ENCODE assay signal across 2 cellular contexts in genomic region chr10:131689954-131690669, GRCh38.
TF ChIP-seq lines count a peak whose summit lies in the region.

No MANE protein-coding gene starts in this region.

TF ChIP-seq in GM23338, 12 proteins besides CTCF, POLR2A, EP300 and RAD21:
- TF ChIP-seq POLR2AphosphoS5 (IDR thresholded peaks at IDR 0.05; ENCODE audit: low read depth) = no peak
- TF ChIP-seq NANOG (IDR thresholded peaks at IDR 0.05; ENCODE audit: borderline replicate concordance) = no peak
- TF ChIP-seq ZNF114 (CRISPR knock-in tag; IDR thresholded peaks at IDR 0.05) = no peak
- TF ChIP-seq EZH2phosphoT487 (IDR thresholded peaks at IDR 0.05; ENCODE audit: unreplicated experiment) = no peak
- TF ChIP-seq ZNF331 (CRISPR knock-in tag; IDR thresholded peaks at IDR 0.05; ENCODE audit: low read depth) = no peak

TF ChIP-seq in H1, 55 proteins besides CTCF, POLR2A, EP300 and RAD21:
- TF ChIP-seq CEBPB (IDR thresholded peaks at IDR 0.05; ENCODE audit: low read depth, low read length) (no peak), POU5F1 (IDR thresholded peaks at IDR 0.05; ENCODE audit: low read depth, low read length) (no peak), ASH2L (IDR thresholded peaks at IDR 0.05; ENCODE audit: low read length) (no peak), TCF12 (IDR thresholded peaks at IDR 0.05; ENCODE audit: low read depth, low read length) (no peak), SP1 (IDR thresholded peaks at IDR 0.05; ENCODE audit: low read depth, low read length) (no peak), RFX5 (IDR thresholded peaks at IDR 0.05; ENCODE audit: borderline replicate concordance, low read depth, low read length) (no peak)
- TF ChIP-seq, protein P1, sequence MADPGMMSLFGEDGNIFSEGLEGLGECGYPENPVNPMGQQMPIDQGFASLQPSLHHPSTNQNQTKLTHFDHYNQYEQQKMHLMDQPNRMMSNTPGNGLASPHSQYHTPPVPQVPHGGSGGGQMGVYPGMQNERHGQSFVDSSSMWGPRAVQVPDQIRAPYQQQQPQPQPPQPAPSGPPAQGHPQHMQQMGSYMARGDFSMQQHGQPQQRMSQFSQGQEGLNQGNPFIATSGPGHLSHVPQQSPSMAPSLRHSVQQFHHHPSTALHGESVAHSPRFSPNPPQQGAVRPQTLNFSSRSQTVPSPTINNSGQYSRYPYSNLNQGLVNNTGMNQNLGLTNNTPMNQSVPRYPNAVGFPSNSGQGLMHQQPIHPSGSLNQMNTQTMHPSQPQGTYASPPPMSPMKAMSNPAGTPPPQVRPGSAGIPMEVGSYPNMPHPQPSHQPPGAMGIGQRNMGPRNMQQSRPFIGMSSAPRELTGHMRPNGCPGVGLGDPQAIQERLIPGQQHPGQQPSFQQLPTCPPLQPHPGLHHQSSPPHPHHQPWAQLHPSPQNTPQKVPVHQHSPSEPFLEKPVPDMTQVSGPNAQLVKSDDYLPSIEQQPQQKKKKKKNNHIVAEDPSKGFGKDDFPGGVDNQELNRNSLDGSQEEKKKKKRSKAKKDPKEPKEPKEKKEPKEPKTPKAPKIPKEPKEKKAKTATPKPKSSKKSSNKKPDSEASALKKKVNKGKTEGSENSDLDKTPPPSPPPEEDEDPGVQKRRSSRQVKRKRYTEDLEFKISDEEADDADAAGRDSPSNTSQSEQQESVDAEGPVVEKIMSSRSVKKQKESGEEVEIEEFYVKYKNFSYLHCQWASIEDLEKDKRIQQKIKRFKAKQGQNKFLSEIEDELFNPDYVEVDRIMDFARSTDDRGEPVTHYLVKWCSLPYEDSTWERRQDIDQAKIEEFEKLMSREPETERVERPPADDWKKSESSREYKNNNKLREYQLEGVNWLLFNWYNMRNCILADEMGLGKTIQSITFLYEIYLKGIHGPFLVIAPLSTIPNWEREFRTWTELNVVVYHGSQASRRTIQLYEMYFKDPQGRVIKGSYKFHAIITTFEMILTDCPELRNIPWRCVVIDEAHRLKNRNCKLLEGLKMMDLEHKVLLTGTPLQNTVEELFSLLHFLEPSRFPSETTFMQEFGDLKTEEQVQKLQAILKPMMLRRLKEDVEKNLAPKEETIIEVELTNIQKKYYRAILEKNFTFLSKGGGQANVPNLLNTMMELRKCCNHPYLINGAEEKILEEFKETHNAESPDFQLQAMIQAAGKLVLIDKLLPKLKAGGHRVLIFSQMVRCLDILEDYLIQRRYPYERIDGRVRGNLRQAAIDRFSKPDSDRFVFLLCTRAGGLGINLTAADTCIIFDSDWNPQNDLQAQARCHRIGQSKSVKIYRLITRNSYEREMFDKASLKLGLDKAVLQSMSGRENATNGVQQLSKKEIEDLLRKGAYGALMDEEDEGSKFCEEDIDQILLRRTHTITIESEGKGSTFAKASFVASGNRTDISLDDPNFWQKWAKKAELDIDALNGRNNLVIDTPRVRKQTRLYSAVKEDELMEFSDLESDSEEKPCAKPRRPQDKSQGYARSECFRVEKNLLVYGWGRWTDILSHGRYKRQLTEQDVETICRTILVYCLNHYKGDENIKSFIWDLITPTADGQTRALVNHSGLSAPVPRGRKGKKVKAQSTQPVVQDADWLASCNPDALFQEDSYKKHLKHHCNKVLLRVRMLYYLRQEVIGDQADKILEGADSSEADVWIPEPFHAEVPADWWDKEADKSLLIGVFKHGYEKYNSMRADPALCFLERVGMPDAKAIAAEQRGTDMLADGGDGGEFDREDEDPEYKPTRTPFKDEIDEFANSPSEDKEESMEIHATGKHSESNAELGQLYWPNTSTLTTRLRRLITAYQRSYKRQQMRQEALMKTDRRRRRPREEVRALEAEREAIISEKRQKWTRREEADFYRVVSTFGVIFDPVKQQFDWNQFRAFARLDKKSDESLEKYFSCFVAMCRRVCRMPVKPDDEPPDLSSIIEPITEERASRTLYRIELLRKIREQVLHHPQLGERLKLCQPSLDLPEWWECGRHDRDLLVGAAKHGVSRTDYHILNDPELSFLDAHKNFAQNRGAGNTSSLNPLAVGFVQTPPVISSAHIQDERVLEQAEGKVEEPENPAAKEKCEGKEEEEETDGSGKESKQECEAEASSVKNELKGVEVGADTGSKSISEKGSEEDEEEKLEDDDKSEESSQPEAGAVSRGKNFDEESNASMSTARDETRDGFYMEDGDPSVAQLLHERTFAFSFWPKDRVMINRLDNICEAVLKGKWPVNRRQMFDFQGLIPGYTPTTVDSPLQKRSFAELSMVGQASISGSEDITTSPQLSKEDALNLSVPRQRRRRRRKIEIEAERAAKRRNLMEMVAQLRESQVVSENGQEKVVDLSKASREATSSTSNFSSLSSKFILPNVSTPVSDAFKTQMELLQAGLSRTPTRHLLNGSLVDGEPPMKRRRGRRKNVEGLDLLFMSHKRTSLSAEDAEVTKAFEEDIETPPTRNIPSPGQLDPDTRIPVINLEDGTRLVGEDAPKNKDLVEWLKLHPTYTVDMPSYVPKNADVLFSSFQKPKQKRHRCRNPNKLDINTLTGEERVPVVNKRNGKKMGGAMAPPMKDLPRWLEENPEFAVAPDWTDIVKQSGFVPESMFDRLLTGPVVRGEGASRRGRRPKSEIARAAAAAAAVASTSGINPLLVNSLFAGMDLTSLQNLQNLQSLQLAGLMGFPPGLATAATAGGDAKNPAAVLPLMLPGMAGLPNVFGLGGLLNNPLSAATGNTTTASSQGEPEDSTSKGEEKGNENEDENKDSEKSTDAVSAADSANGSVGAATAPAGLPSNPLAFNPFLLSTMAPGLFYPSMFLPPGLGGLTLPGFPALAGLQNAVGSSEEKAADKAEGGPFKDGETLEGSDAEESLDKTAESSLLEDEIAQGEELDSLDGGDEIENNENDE (IDR thresholded peaks at IDR 0.05; ENCODE audit: insufficient replicate concordance, low read length) = no peak
